8 cellular contexts compared by ENCODE assay signal in the genomic region with DNA sequence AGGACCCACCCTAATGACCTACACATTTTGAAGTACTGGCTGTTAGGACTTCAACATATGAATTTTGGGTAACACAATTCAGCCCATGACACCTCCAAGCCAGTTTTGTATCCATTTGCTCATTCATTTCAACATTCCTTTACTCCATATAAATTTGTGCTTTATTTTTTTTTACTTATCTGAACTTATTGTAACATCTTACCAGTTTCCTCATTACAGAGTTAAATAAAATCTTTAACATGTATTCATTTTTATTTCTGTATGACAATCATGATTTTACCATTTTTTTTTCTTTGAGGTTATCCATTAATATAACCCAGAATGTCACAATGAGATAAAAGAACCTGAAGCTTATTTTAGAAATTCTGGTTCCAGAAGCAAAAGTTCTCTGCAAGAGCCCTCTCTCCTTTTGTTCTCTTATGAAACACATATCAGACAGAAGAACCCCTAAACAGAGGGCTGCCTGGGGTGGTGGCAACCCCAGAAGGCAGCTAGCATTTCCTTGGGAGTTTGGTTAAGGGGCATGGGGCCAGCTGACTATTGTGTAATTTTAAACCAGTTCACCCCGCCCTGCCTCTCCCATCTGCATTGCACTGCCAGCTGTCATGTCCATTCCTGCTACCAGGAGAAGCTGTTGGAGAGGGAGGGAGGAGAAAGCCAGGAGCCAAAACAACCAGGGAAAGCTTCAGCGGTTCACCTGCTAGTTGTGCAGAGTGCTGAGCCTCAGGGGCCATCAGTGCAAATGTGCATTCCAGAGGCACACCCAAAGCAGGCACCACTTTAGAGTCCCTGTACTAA. TPM values are rescaled to one million over a fixed set of nuclear protein-coding genes. Genes with fewer than 3 reads are reported as not detected.
DNase-seq lines count a peak whose midpoint lies in the region; ATAC-seq, FAIRE-seq and TF ChIP-seq lines count a peak whose summit lies in the region.
"Had no signal": no experiment of that assay in that cellular context is flagged by ENCODE, and none has a peak within 500 bp of the region (broad histone marks: within the 10 kb centered on the region; RNA-seq: fewer than 3 reads in every experiment).

No MANE protein-coding gene starts in this region.

- ATAC-seq in GM19463 (IDR thresholded peaks at IDR 0.05; ENCODE audit: unreplicated experiment) (no peak), HG03442 (IDR thresholded peaks at IDR 0.05; ENCODE audit: unreplicated experiment) (no peak)

- DNase-seq in Karpas-422 (peak; percentile 29), NCI-H82 treated with DMSO at 0.1 percent for 48 hours (lab: John Stamatoyannopoulos, UW; ENCODE audit: unreplicated experiment) (peak; percentile 57), foreskin fibroblast (peak; percentile 28 to 66), small intestine (peak; percentile 62), 8988T (no peak)
- DNase-seq: activated gamma-delta T cell treated with Interleukin-2 at 50 U/mL for 16 hours had no signal

- H4K20me1 ChIP-seq in Karpas-422 (ENCODE audit: insufficient read depth, low read depth, low read length) = no peaks in the 10 kb centered on the region

- no peak overlapping the region for H3K9ac ChIP-seq in Karpas-422 (ENCODE audit: low read length)

- H3K4me3 ChIP-seq in Karpas-422 (ENCODE audit: low read length) (no peak overlapping the region), foreskin fibroblast (ENCODE audit: low read depth in 1 of 2, low read length in 2 of 2) (no peak overlapping the region), small intestine (ENCODE audit: low read depth in 1 of 2, low read length in 2 of 2) (no peak overlapping the region)

- no peaks in the 10 kb centered on the region for H3K27me3 ChIP-seq in Karpas-422 (ENCODE audit: low read length)
- H3K27me3 ChIP-seq in small intestine (ENCODE audit: control insufficient read depth in 2 of 2, insufficient read depth in 2 of 2, low read length in 2 of 2) = no peaks in the 10 kb centered on the region

- H3K36me3 ChIP-seq in Karpas-422 (ENCODE audit: insufficient read depth, low read length) (no peaks in the 10 kb centered on the region), small intestine (ENCODE audit: control insufficient read depth in 2 of 2, insufficient read depth in 2 of 2, low read length in 2 of 2) (no peaks in the 10 kb centered on the region)

- FAIRE-seq in small intestine (lab: Jason Lieb, UNC) = no peak

- H3K79me2 ChIP-seq in Karpas-422 (ENCODE audit: low read length) = no peaks in the 10 kb centered on the region

- H3K4me2 ChIP-seq in Karpas-422 (ENCODE audit: low read depth, low read length, poor library complexity, severe bottlenecking) = no peak overlapping the region

- no peaks in the 10 kb centered on the region for H3K9me2 ChIP-seq in Karpas-422 (replicated peaks; ENCODE audit: insufficient read depth, low read length)

- TF ChIP-seq CTCF in foreskin fibroblast (IDR thresholded peaks at IDR 0.05; ENCODE audit: low read depth, low read length) = no peak

- no peaks in the 10 kb centered on the region for H3K9me3 ChIP-seq in Karpas-422 (ENCODE audit: low read length)
- H3K9me3 ChIP-seq in small intestine (ENCODE audit: control insufficient read depth, low read depth) = no peaks in the 10 kb centered on the region

- WGBS in small intestine, 3 donors = 17 to 33% (median 23%) methylated on average over 2 of the region's 2 CpGs

- no peak overlapping the region for H2AFZ ChIP-seq in Karpas-422 (ENCODE audit: low read length)

- no peak overlapping the region for H3K27ac ChIP-seq in Karpas-422 (ENCODE audit: low read length)
- no peak overlapping the region for H3K27ac ChIP-seq in small intestine (ENCODE audit: low read depth in 1 of 2, low read length in 1 of 2)

- H3K4me1 ChIP-seq in Karpas-422 (ENCODE audit: low read length) (no peaks in the 10 kb centered on the region), small intestine (ENCODE audit: control insufficient read depth in 2 of 2, insufficient read depth in 1 of 2, low read depth in 1 of 2, low read length in 1 of 2) (no peaks in the 10 kb centered on the region)

RNA-seq across cellular contexts. Expression of gene ATP1B3, which starts 47.8 kb away (rescaled TPM):
- total RNA-seq in Karpas-422 (2014; rRNA removed; shearing (Covaris generic); ENCODE audit: low replicate concordance) = 54.6 and 68.7 TPM in 2 replicates
- 100 to 1,000 TPM; 174 to 308 (median 207) TPM for polyA plus RNA-seq in small intestine
